ENCODE assay signal across 8 cellular contexts in genomic region chr4:40736910-40737309, GRCh38. TPM values are rescaled to one million over a fixed set of nuclear protein-coding genes. Genes with fewer than 3 reads are reported as not detected.
A peak's percentile ranks its signal among the peaks of the same experiment; 100 is the strongest.
DNase-seq lines count a peak whose midpoint lies in the region; ATAC-seq and TF ChIP-seq lines count a peak whose summit lies in the region.

No MANE protein-coding gene starts in this region.

- DNase-seq in GM12865 (ENCODE audit: low read depth) (peak; percentile 69), M059J (ENCODE audit: low read depth) (peak; percentile 60), SK-N-SH (peak; percentile 53), kidney epithelial cell (ENCODE audit: low read depth) (no peak), COLO668 (lab: John Stamatoyannopoulos, UW; ENCODE audit: unreplicated experiment) (no peak)
- no peak for DNase-seq in NK-92 treated with Interleukin-12 subunit alpha and Interleukin-12 subunit beta, amount 100 ng/mL, for 24 hours (lab: John Stamatoyannopoulos, UW)
- DNase-seq in activated CD4-positive, CD25-positive, alpha-beta regulatory T cell treated with anti-CD3 and anti-CD28 coated beads, Interleukin-2, amount 50 U/mL, for 72 hours: no peak

- TF ChIP-seq CTCF in GM12865 (IDR thresholded peaks at IDR 0.05; ENCODE audit: insufficient read depth, low read depth, low read length, missing control alignments) (peak; percentile 35), SK-N-SH (IDR thresholded peaks at IDR 0.05) (peak; percentile 65), kidney epithelial cell (IDR thresholded peaks at IDR 0.05; ENCODE audit: insufficient read depth, low read length, poor library complexity, severe bottlenecking) (peak; percentile 35)

- no peaks in the 10 kb centered on the region for H3K4me1 ChIP-seq in SK-N-SH (ENCODE audit: control insufficient read depth in 1 of 2, insufficient read depth in 2 of 2, low read depth in 1 of 2, low read length in 1 of 2)

- H3K9ac ChIP-seq in SK-N-SH: no peak overlapping the region

- H3K4me3 ChIP-seq in GM12865 (ENCODE audit: low read depth, low read length): no peak overlapping the region
- H3K4me3 ChIP-seq in SK-N-SH (ENCODE audit: low read depth in 2 of 2, low read length in 1 of 2): no peak overlapping the region
- H3K4me3 ChIP-seq in kidney epithelial cell (ENCODE audit: low read depth, low read length): no peak overlapping the region

- H3F3A ChIP-seq in SK-N-SH (replicated peaks; ENCODE audit: insufficient read depth): no peaks in the 10 kb centered on the region

- POLR2A ChIA-PET in SK-N-SH (lab: Yijun Ruan, JAX): no interaction called here

- no peaks in the 10 kb centered on the region for H3K36me3 ChIP-seq in SK-N-SH (replicated peaks in 1 of 2; ENCODE audit: control insufficient read depth in 1 of 2, insufficient read depth in 2 of 2, low read length in 1 of 2)
- no peaks in the 10 kb centered on the region for H3K36me3 ChIP-seq in kidney epithelial cell (ENCODE audit: control insufficient read depth, insufficient read depth, low read length)

- ATAC-seq in HG02623 (IDR thresholded peaks at IDR 0.05; ENCODE audit: unreplicated experiment): no peak

- TF ChIP-seq EP300 in SK-N-SH (IDR thresholded peaks at IDR 0.05; ENCODE audit: borderline replicate concordance in 1 of 2, low read depth in 1 of 2, low read length in 1 of 2): no peak

- no peaks in the 10 kb centered on the region for H3K9me2 ChIP-seq in SK-N-SH

- peak; percentile 84 for TF ChIP-seq RAD21 in SK-N-SH (IDR thresholded peaks at IDR 0.05; ENCODE audit: low read length)

- no peak overlapping the region for H3K4me2 ChIP-seq in SK-N-SH

- CTCF ChIA-PET in SK-N-SH (lab: Yijun Ruan, JAX): interaction anchor here (0.8 to 4.1 kb wide), 11 partner anchors 35 to 508 kb away, joined by 3 to 31 read pairs (median 6); partner anchors contain the start of gene APBB2

- no peak overlapping the region for H2AFZ ChIP-seq in SK-N-SH (ENCODE audit: low read depth)

- H3K79me2 ChIP-seq in SK-N-SH (ENCODE audit: insufficient read depth): no peaks in the 10 kb centered on the region

- no peaks in the 10 kb centered on the region for H4K20me1 ChIP-seq in SK-N-SH (ENCODE audit: insufficient read depth)

- no peaks in the 10 kb centered on the region for H3K9me3 ChIP-seq in SK-N-SH

- no peak overlapping the region for H3K27ac ChIP-seq in SK-N-SH (ENCODE audit: low read depth in 2 of 2, low read length in 1 of 2)

- 92% methylated on average over 1 of the region's 1 CpG for WGBS in SK-N-SH (ENCODE audit: low lambda C conversion rate)

- no peaks in the 10 kb centered on the region for H3K27me3 ChIP-seq in SK-N-SH (ENCODE audit: insufficient read depth)
- no peaks in the 10 kb centered on the region for H3K27me3 ChIP-seq in kidney epithelial cell (ENCODE audit: control insufficient read depth, insufficient read depth, low read length)

TF ChIP-seq in SK-N-SH, 30 proteins besides CTCF, POLR2A, EP300 and RAD21:
- TF ChIP-seq SMC3 (IDR thresholded peaks at IDR 0.05; ENCODE audit: low read depth, low read length): peak; percentile 58
- no peak for TF ChIP-seq USF1 (IDR thresholded peaks at IDR 0.05; ENCODE audit: borderline replicate concordance, low read depth)

RNA-seq across cellular contexts. Expression of gene NSUN7, which starts 12.8 kb away (rescaled TPM):
- total RNA-seq in M059J (2014; rRNA removed; shearing (Covaris generic)): 5.9 and 9.2 TPM in 2 replicates
- 0.21 and 0.28 TPM in 2 replicates for polyA plus RNA-seq in SK-N-SH (2012; rRNA removed)
- 0.36 and 0.37 TPM in 2 replicates for polyA plus RNA-seq in SK-N-SH (2012; cell fraction: cytosol; rRNA removed)
- polyA plus RNA-seq in SK-N-SH (2012; cell fraction: nucleus; rRNA removed): 0.55 and 0.57 TPM in 2 replicates
- total RNA-seq in kidney epithelial cell: 8.9 and 9.9 TPM in 2 replicates

Comparison
In these comparisons a context has a peak if more than half of its experiments do, and no peak if none do; other contexts are left out.
1. DNase-seq: peak in GM12865 (single experiment), M059J (single experiment) and SK-N-SH (single experiment); none in kidney epithelial cell (single experiment), NK-92 treated with Interleukin-12 subunit alpha and Interleukin-12 subunit beta, amount 100 ng/mL, for 24 hours (single experiment), COLO668 (single experiment) and activated CD4-positive, CD25-positive, alpha-beta regulatory T cell treated with anti-CD3 and anti-CD28 coated beads, Interleukin-2, amount 50 U/mL, for 72 hours (single experiment).
2. Peak in every context shown above with its lines, with median percentiles within 50 percentile points of each other: CTCF ChIP-seq.